ENCODE assay signal across 8 cellular contexts in genomic region chr12:46857486-46857885, GRCh38. TPM values are rescaled to one million over a fixed set of nuclear protein-coding genes. Genes with fewer than 3 reads are reported as not detected.
"Had no signal": no experiment of that assay in that cellular context is flagged by ENCODE, and none has a peak within 500 bp of the region (broad histone marks: within the 10 kb centered on the region; RNA-seq: fewer than 3 reads in every experiment).

No MANE protein-coding gene starts in this region.

- H3K36me3 Mint-ChIP-seq: IgD-negative memory B cell had no signal

- H3K4me1 Mint-ChIP-seq: IgD-negative memory B cell had no signal

- DNase-seq: IMR-90, KBM-7 had no signal

- FAIRE-seq: HepG2, HTR-8/SVneo, K562 had no signal

- H3K4me3 ChIP-seq: K562 had no signal

- H3K4me3 Mint-ChIP-seq: IgD-negative memory B cell had no signal

- ATAC-seq: HepG2, K562 had no signal

- H3K27ac Mint-ChIP-seq: IgD-negative memory B cell had no signal

- H3K27ac ChIP-seq: HL-60 had no signal

- H3K27me3 Mint-ChIP-seq: IgD-negative memory B cell had no signal

RNA-seq across cellular contexts. Expression of gene SLC38A4, which starts 31.7 kb away (rescaled TPM):
- total RNA-seq: HT1080 had no signal
- polyA plus RNA-seq: IgD-negative memory B cell, K562 had no signal
